Comparison of ENCODE assay signal across 15 cellular contexts in the genomic region with DNA sequence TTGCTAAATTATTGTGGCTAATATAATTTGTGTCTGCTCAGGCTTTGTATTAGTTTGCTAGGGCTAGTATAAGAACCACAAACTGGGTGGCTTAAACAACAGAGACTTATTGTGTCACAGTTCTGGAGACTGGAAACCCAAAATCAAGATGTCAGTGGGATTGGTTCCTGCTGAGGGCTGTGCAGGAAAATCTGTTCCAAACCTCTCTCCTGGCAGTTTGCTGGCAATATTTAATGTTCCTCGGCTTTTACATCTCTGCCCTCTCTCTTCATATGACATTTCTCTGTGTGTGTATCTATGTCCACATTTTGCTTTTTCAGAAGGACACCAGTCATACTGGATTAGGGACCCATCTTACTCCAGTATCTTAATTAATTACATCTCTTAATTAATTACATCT.
"Had no signal": no experiment of that assay in that cellular context is flagged by ENCODE, and none has a peak within 500 bp of the region (broad histone marks: within the 10 kb centered on the region; RNA-seq: fewer than 3 reads in every experiment).

No MANE protein-coding gene starts in this region.

- H3K9ac ChIP-seq: neural progenitor cell had no signal

- H3K9me3 ChIP-seq: pancreas had no signal

- H3K36me3 ChIP-seq: neural progenitor cell, pancreas had no signal

- H3K4me2 ChIP-seq: neural progenitor cell had no signal

- H3K27ac ChIP-seq: neural progenitor cell, pancreas had no signal

- H3K27me3 ChIP-seq: neural progenitor cell, pancreas had no signal

- H2AFZ ChIP-seq: neural progenitor cell had no signal

- ATAC-seq: activated T-cell treated with anti-CD3 and anti-CD28 coated beads, Interleukin-2, amount 50 U/mL, for 72 hours; left colon; pancreas; stimulated activated effector memory CD8-positive, alpha-beta T cell treated with anti-CD3 and anti-CD28 coated beads, Interleukin-12 subunit alpha, Interleukin-12 subunit beta, amount 100 ng/mL, for 72 hours had no signal

- DNase-seq: activated CD4-positive, alpha-beta memory T cell treated with anti-CD3 and anti-CD28 coated beads, Interleukin-2, amount 10 ng/mL, durations not matched to agents 7 days and 5 days; activated CD4-positive, CD25-positive, alpha-beta regulatory T cell treated with anti-CD3 and anti-CD28 coated beads, Interleukin-2, amount 50 U/mL, for 72 hours; activated gamma-delta T cell treated with Interleukin-2 at 50 U/mL for 16 hours; activated naive CD8-positive, alpha-beta T cell treated with anti-CD3 and anti-CD28 coated beads, Interleukin-2, amount 10 ng/mL, durations not matched to agents 7 days and 5 days; activated T-cell treated with anti-CD3 and anti-CD28 coated beads, Interleukin-2, amount 50 U/mL, for 72 hours; aorta; cortex of kidney; effector CD8-positive, alpha-beta T cell; left colon; pancreas; retina; small intestine; T-helper 9 cell had no signal

- H3K4me1 ChIP-seq: neural progenitor cell, pancreas had no signal

- H3K4me3 ChIP-seq: neural progenitor cell, pancreas had no signal
